1 cellular context compared by ENCODE assay signal in the genomic region with DNA sequence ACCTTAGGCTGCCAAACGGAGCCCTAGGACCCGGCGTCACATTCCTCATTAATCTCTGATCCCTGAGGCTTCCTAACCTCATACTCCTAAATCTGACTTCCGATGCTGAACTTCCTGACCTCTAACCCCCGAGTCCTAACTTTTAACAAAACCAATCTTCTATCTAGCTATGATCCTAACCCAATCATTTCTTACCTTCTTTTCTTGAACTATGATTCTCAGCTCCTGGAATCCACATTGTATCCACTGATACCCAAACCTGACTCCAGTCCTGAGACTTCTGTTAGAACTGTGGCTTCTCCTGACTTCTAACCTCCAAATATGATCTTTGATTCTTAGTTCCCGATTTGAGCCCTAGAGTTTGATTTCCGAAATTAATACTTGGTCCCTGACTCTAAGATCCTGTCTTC.
TF ChIP-seq lines count a peak whose summit lies in the region.

No MANE protein-coding gene starts in this region.

TF ChIP-seq in HepG2, 621 proteins besides CTCF, POLR2A, EP300 and RAD21 (continues in another document):
- TF ChIP-seq CHD2 (IDR thresholded peaks at IDR 0.05; ENCODE audit: low read depth, low read length) (no peak), ZNF589 (CRISPR knock-in tag; conservative IDR thresholded peaks at IDR 0.05) (no peak), TCF12 (IDR thresholded peaks at IDR 0.05) (no peak), TCF12 (CRISPR knock-in tag; IDR thresholded peaks at IDR 0.05) (no peak), TGIF2 (CRISPR knock-in tag; IDR thresholded peaks at IDR 0.05) (peak; percentile 17; the same call in 1 of the 2 replicates), FOXK1 (CRISPR knock-in tag; IDR thresholded peaks at IDR 0.05; ENCODE audit: borderline replicate concordance, low read depth) (no peak), DMAP1 (CRISPR knock-in tag; IDR thresholded peaks at IDR 0.05) (0 out of 2 replicates have a peak, but pooled peaks have one; percentile 35), ZIK1 (CRISPR knock-in tag; IDR thresholded peaks at IDR 0.05; ENCODE audit: borderline replicate concordance, low read depth) (no peak), ERF (CRISPR knock-in tag; IDR thresholded peaks at IDR 0.05) (no peak), RARG (CRISPR knock-in tag; IDR thresholded peaks at IDR 0.05; ENCODE audit: low read depth) (no peak), ELF4 (CRISPR knock-in tag; IDR thresholded peaks at IDR 0.05; ENCODE audit: borderline replicate concordance) (0 out of 2 replicates have a peak, but pooled peaks have one; percentile 7), ZNF768 (CRISPR knock-in tag; IDR thresholded peaks at IDR 0.05) (no peak), ARNT2 (CRISPR knock-in tag; IDR thresholded peaks at IDR 0.05; ENCODE audit: low read depth) (no peak), SOX13 (IDR thresholded peaks at IDR 0.05) (no peak), SOX13 (CRISPR knock-in tag; conservative IDR thresholded peaks at IDR 0.05 in 1 of 2, IDR thresholded peaks at IDR 0.05 in 1 of 2) (0 out of 4 replicates have a peak, but pooled peaks of 1 of the 2 experiments have one; percentile 2), RBM39 (IDR thresholded peaks at IDR 0.05; ENCODE audit: low read depth, low read length, poor library complexity, severe bottlenecking) (no peak), SAFB2 (CRISPR knock-in tag; IDR thresholded peaks at IDR 0.05; ENCODE audit: borderline replicate concordance, low read depth) (no peak), ZNF75D (CRISPR knock-in tag; IDR thresholded peaks at IDR 0.05; ENCODE audit: borderline replicate concordance) (no peak), CHD4 (IDR thresholded peaks at IDR 0.05; ENCODE audit: borderline replicate concordance, low read length) (0 out of 2 replicates have a peak, but pooled peaks have one; percentile 64), ZC3H4 (CRISPR knock-in tag; IDR thresholded peaks at IDR 0.05; ENCODE audit: borderline replicate concordance) (no peak), BCL6 (CRISPR knock-in tag; IDR thresholded peaks at IDR 0.05) (no peak), ZNF562 (CRISPR knock-in tag; IDR thresholded peaks at IDR 0.05; ENCODE audit: borderline replicate concordance) (no peak), ZNF558 (CRISPR knock-in tag; IDR thresholded peaks at IDR 0.05; ENCODE audit: borderline replicate concordance) (no peak), RCOR2 (CRISPR knock-in tag; IDR thresholded peaks at IDR 0.05) (no peak), TOE1 (CRISPR knock-in tag; IDR thresholded peaks at IDR 0.05) (no peak), POGZ (CRISPR knock-in tag; IDR thresholded peaks at IDR 0.05) (no peak), FOXC1 (CRISPR knock-in tag; IDR thresholded peaks at IDR 0.05; ENCODE audit: borderline replicate concordance) (no peak), KMT2B (CRISPR knock-in tag; IDR thresholded peaks at IDR 0.05) (no peak), HDAC6 (IDR thresholded peaks at IDR 0.05; ENCODE audit: low read depth, low read length) (no peak), HHEX (CRISPR knock-in tag; IDR thresholded peaks at IDR 0.05) (no peak), MBNL3 (CRISPR knock-in tag; conservative IDR thresholded peaks at IDR 0.05) (no peak), JUN (CRISPR knock-in tag; IDR thresholded peaks at IDR 0.05) (no peak), ZNF350 (CRISPR knock-in tag; IDR thresholded peaks at IDR 0.05; ENCODE audit: borderline replicate concordance, low read depth) (no peak), ATRX (CRISPR knock-in tag; IDR thresholded peaks at IDR 0.05; ENCODE audit: borderline replicate concordance) (no peak), ZNF530 (CRISPR knock-in tag; IDR thresholded peaks at IDR 0.05; ENCODE audit: low read depth) (no peak), BHLHE40 (IDR thresholded peaks at IDR 0.05; ENCODE audit: low read length) (no peak; the same call in 1 of the 2 replicates), ZSCAN20 (CRISPR knock-in tag; IDR thresholded peaks at IDR 0.05; ENCODE audit: borderline replicate concordance) (0 out of 2 replicates have a peak, but pooled peaks have one; percentile 41), ZNF331 (CRISPR knock-in tag; IDR thresholded peaks at IDR 0.05) (0 out of 2 replicates have a peak, but pooled peaks have one; percentile 3), MBD4 (IDR thresholded peaks at IDR 0.05; ENCODE audit: borderline replicate concordance, low read length) (no peak), ZNF644 (CRISPR knock-in tag; IDR thresholded peaks at IDR 0.05; ENCODE audit: low read depth) (no peak), ZNF343 (CRISPR knock-in tag; IDR thresholded peaks at IDR 0.05) (0 out of 2 replicates have a peak, but pooled peaks have one; percentile 2), EZH2 (conservative IDR thresholded peaks at IDR 0.05; ENCODE audit: low read depth, low read length) (no peak), CREB1 (IDR thresholded peaks at IDR 0.05) (no peak), CREB1 (CRISPR knock-in tag; IDR thresholded peaks at IDR 0.05) (no peak), CC2D1A (CRISPR knock-in tag; IDR thresholded peaks at IDR 0.05) (no peak), ZNF354B (CRISPR knock-in tag; IDR thresholded peaks at IDR 0.05) (no peak), ZNF282 (IDR thresholded peaks at IDR 0.05; ENCODE audit: partially characterized antibody) (no peak), SAP130 (CRISPR knock-in tag; IDR thresholded peaks at IDR 0.05; ENCODE audit: low read depth) (no peak), CCDC6 (CRISPR knock-in tag; IDR thresholded peaks at IDR 0.05) (no peak), KLF13 (CRISPR knock-in tag; IDR thresholded peaks at IDR 0.05) (no peak), NR2C2 (CRISPR knock-in tag; IDR thresholded peaks at IDR 0.05; ENCODE audit: borderline replicate concordance) (no peak), ZNF136 (CRISPR knock-in tag; IDR thresholded peaks at IDR 0.05; ENCODE audit: low read depth) (no peak), ZNF749 (CRISPR knock-in tag; IDR thresholded peaks at IDR 0.05; ENCODE audit: borderline replicate concordance) (no peak), FOXK2 (IDR thresholded peaks at IDR 0.05) (no peak), KAT8 (CRISPR knock-in tag; IDR thresholded peaks at IDR 0.05) (0 out of 2 replicates have a peak, but pooled peaks have one; percentile 8), KDM2A (CRISPR knock-in tag; IDR thresholded peaks at IDR 0.05; ENCODE audit: borderline replicate concordance, low read depth) (no peak), JDP2 (CRISPR knock-in tag; IDR thresholded peaks at IDR 0.05; ENCODE audit: borderline replicate concordance) (no peak), PCBP2 (optimal IDR thresholded peaks at IDR 0.05; ENCODE audit: low read depth, low read length, poor library complexity, severe bottlenecking) (no peak), ZNF629 (CRISPR knock-in tag; conservative IDR thresholded peaks at IDR 0.05) (no peak)
- TF ChIP-seq, protein P1, sequence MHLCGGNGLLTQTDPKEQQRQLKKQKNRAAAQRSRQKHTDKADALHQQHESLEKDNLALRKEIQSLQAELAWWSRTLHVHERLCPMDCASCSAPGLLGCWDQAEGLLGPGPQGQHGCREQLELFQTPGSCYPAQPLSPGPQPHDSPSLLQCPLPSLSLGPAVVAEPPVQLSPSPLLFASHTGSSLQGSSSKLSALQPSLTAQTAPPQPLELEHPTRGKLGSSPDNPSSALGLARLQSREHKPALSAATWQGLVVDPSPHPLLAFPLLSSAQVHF (CRISPR knock-in tag; IDR thresholded peaks at IDR 0.05), result no peak
- TF ChIP-seq, protein P2, sequence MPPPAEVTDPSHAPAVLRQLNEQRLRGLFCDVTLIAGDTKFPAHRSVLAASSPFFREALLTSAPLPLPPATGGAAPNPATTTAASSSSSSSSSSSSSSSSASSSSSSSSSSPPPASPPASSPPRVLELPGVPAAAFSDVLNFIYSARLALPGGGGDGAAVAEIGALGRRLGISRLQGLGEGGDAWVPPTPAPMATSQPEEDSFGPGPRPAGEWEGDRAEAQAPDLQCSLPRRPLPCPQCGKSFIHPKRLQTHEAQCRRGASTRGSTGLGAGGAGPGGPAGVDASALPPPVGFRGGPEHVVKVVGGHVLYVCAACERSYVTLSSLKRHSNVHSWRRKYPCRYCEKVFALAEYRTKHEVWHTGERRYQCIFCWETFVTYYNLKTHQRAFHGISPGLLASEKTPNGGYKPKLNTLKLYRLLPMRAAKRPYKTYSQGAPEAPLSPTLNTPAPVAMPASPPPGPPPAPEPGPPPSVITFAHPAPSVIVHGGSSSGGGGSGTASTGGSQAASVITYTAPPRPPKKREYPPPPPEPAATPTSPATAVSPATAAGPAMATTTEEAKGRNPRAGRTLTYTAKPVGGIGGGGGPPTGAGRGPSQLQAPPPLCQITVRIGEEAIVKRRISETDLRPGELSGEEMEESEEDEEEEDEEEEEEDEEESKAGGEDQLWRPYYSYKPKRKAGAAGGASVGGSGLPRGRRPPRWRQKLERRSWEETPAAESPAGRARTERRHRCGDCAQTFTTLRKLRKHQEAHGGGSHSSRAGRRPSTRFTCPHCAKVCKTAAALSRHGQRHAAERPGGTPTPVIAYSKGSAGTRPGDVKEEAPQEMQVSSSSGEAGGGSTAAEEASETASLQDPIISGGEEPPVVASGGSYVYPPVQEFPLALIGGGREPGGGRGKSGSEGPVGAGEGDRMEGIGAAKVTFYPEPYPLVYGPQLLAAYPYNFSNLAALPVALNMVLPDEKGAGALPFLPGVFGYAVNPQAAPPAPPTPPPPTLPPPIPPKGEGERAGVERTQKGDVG (CRISPR knock-in tag; IDR thresholded peaks at IDR 0.05; ENCODE audit: borderline replicate concordance), result no peak
- TF ChIP-seq, protein P3, sequence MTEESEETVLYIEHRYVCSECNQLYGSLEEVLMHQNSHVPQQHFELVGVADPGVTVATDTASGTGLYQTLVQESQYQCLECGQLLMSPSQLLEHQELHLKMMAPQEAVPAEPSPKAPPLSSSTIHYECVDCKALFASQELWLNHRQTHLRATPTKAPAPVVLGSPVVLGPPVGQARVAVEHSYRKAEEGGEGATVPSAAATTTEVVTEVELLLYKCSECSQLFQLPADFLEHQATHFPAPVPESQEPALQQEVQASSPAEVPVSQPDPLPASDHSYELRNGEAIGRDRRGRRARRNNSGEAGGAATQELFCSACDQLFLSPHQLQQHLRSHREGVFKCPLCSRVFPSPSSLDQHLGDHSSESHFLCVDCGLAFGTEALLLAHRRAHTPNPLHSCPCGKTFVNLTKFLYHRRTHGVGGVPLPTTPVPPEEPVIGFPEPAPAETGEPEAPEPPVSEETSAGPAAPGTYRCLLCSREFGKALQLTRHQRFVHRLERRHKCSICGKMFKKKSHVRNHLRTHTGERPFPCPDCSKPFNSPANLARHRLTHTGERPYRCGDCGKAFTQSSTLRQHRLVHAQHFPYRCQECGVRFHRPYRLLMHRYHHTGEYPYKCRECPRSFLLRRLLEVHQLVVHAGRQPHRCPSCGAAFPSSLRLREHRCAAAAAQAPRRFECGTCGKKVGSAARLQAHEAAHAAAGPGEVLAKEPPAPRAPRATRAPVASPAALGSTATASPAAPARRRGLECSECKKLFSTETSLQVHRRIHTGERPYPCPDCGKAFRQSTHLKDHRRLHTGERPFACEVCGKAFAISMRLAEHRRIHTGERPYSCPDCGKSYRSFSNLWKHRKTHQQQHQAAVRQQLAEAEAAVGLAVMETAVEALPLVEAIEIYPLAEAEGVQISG (CRISPR knock-in tag; IDR thresholded peaks at IDR 0.05), result no peak
- TF ChIP-seq, protein P4, sequence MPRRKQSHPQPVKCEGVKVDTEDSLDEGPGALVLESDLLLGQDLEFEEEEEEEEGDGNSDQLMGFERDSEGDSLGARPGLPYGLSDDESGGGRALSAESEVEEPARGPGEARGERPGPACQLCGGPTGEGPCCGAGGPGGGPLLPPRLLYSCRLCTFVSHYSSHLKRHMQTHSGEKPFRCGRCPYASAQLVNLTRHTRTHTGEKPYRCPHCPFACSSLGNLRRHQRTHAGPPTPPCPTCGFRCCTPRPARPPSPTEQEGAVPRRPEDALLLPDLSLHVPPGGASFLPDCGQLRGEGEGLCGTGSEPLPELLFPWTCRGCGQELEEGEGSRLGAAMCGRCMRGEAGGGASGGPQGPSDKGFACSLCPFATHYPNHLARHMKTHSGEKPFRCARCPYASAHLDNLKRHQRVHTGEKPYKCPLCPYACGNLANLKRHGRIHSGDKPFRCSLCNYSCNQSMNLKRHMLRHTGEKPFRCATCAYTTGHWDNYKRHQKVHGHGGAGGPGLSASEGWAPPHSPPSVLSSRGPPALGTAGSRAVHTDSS (CRISPR knock-in tag; conservative IDR thresholded peaks at IDR 0.05), result no peak
- TF ChIP-seq, protein P5, sequence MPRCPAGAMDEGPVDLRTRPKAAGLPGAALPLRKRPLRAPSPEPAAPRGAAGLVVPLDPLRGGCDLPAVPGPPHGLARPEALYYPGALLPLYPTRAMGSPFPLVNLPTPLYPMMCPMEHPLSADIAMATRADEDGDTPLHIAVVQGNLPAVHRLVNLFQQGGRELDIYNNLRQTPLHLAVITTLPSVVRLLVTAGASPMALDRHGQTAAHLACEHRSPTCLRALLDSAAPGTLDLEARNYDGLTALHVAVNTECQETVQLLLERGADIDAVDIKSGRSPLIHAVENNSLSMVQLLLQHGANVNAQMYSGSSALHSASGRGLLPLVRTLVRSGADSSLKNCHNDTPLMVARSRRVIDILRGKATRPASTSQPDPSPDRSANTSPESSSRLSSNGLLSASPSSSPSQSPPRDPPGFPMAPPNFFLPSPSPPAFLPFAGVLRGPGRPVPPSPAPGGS (CRISPR knock-in tag; IDR thresholded peaks at IDR 0.05), result no peak
- TF ChIP-seq, protein P6, sequence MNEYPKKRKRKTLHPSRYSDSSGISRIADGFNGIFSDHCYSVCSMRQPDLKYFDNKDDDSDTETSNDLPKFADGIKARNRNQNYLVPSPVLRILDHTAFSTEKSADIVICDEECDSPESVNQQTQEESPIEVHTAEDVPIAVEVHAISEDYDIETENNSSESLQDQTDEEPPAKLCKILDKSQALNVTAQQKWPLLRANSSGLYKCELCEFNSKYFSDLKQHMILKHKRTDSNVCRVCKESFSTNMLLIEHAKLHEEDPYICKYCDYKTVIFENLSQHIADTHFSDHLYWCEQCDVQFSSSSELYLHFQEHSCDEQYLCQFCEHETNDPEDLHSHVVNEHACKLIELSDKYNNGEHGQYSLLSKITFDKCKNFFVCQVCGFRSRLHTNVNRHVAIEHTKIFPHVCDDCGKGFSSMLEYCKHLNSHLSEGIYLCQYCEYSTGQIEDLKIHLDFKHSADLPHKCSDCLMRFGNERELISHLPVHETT (CRISPR knock-in tag; conservative IDR thresholded peaks at IDR 0.05), result no peak
- TF ChIP-seq, protein P7, sequence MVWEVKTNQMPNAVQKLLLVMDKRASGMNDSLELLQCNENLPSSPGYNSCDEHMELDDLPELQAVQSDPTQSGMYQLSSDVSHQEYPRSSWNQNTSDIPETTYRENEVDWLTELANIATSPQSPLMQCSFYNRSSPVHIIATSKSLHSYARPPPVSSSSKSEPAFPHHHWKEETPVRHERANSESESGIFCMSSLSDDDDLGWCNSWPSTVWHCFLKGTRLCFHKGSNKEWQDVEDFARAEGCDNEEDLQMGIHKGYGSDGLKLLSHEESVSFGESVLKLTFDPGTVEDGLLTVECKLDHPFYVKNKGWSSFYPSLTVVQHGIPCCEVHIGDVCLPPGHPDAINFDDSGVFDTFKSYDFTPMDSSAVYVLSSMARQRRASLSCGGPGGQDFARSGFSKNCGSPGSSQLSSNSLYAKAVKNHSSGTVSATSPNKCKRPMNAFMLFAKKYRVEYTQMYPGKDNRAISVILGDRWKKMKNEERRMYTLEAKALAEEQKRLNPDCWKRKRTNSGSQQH (CRISPR knock-in tag; IDR thresholded peaks at IDR 0.05; ENCODE audit: low read depth), result no peak
